ENCODE assay signal across 34 cellular contexts in genomic region chr4:152482211-152482610, GRCh38.
"Had no signal": no experiment of that assay in that cellular context is flagged by ENCODE, and none has a peak within 500 bp of the region (broad histone marks: within the 10 kb centered on the region; RNA-seq: fewer than 3 reads in every experiment).

No MANE protein-coding gene starts in this region.

- DNase-seq: activated CD4-positive, alpha-beta T cell treated with anti-CD3 and anti-CD28 coated beads, Interleukin-2, amount 10 ng/mL, durations not matched to agents 24 days and 14 days; activated CD4-positive, alpha-beta T cell treated with anti-CD3 and anti-CD28 coated beads, Interleukin-2, amount 50 U/mL, for 4 hours; activated CD8-positive, alpha-beta T cell treated with anti-CD3 and anti-CD28 coated beads for 36 hours; activated effector memory CD4-positive, alpha-beta T cell treated with anti-CD3 and anti-CD28 coated beads, Interleukin-2, amount 50 U/mL, for 16 hours; activated naive CD4-positive, alpha-beta T cell; activated naive CD4-positive, alpha-beta T cell treated with anti-CD3 and anti-CD28 coated beads, Interleukin-2, amount 50 U/mL, for 16 hours; activated naive CD8-positive, alpha-beta T cell treated with anti-CD3 and anti-CD28 coated beads for 36 hours; activated T-cell treated with anti-CD3 and anti-CD28 coated beads, Interleukin-2, amount 50 U/mL, for 1 hour; activated T-cell treated with anti-CD3 and anti-CD28 coated beads, Interleukin-2, amount 50 U/mL, for 72 hours; amniotic stem cell; aorta; central memory CD4-positive, alpha-beta T cell; NCI-H1092 treated with DMSO at 0.1 percent for 48 hours; NCI-H1417; NCI-H146; NCI-H187; NCI-H2029 treated with DMSO at 0.1 percent for 48 hours; NCI-H2107; NCI-H2171; NCI-H2227 treated with DMSO at 0.1 percent for 48 hours; NCI-H446; NCI-H524; NCI-H69; NCI-H82; Peyer's patch; RPMI8226; SHP77 treated with DMSO at 0.1 percent for 48 hours; SK-N-SH had no signal

- ATAC-seq: activated CD8-positive, alpha-beta T cell treated with anti-CD3 and anti-CD28 coated beads for 36 hours; activated T-cell treated with anti-CD3 and anti-CD28 coated beads, Interleukin-2, amount 50 U/mL, for 72 hours; activated T-helper 17 cell treated with anti-CD3 and anti-CD28 coated beads, Interleukin-2, amount 50 U/mL, for 72 hours had no signal

- H3K27ac ChIP-seq: KMS-11, Peyer's patch, SJSA1 had no signal

- H3K36me3 ChIP-seq: Peyer's patch, SJSA1 had no signal

- H3K9me3 Mint-ChIP-seq: activated T-helper 17 cell treated with anti-CD3 and anti-CD28 coated beads, Interleukin-2, amount 50 U/mL, for 72 hours had no signal

- H3K4me2 ChIP-seq: KMS-11, SK-N-SH had no signal

- H3K4me3 ChIP-seq: Peyer's patch, SJSA1 had no signal

- FAIRE-seq: TTC549 had no signal

- H3K27me3 ChIP-seq: Peyer's patch, SJSA1 had no signal

- H3K4me3 Mint-ChIP-seq: activated CD4-positive, alpha-beta T cell treated with anti-CD3 and anti-CD28 coated beads, Interleukin-2, amount 10 ng/mL, durations not matched to agents 24 days and 14 days; activated CD8-positive, alpha-beta T cell treated with anti-CD3 and anti-CD28 coated beads for 36 hours; activated naive CD8-positive, alpha-beta T cell treated with anti-CD3 and anti-CD28 coated beads for 36 hours; activated T-cell treated with anti-CD3 and anti-CD28 coated beads, Interleukin-2, amount 50 U/mL, for 72 hours; activated T-helper 17 cell treated with anti-CD3 and anti-CD28 coated beads, Interleukin-2, amount 50 U/mL, for 72 hours; T-helper 1 cell treated with Interleukin-12 subunit alpha and Interleukin-12 subunit beta and Interleukin-4 antibody, amounts not matched to agents 30 μg/mL and 1 μg/mL, for 36 hours; T-helper 2 cell treated with Interferon-gamma antibody and Interleukin-4, amounts not matched to agents 5 μg/mL and 100 μg/mL, for 36 hours had no signal

- H3K27me3 Mint-ChIP-seq: activated CD4-positive, alpha-beta T cell treated with anti-CD3 and anti-CD28 coated beads, Interleukin-2, amount 10 ng/mL, durations not matched to agents 24 days and 14 days; activated CD8-positive, alpha-beta T cell treated with anti-CD3 and anti-CD28 coated beads for 36 hours; activated naive CD8-positive, alpha-beta T cell treated with anti-CD3 and anti-CD28 coated beads for 36 hours; activated T-helper 17 cell treated with anti-CD3 and anti-CD28 coated beads, Interleukin-2, amount 50 U/mL, for 72 hours had no signal

- H3K9ac ChIP-seq: KMS-11, SK-N-SH had no signal

- H3K27ac Mint-ChIP-seq: activated CD4-positive, alpha-beta T cell treated with anti-CD3 and anti-CD28 coated beads, Interleukin-2, amount 10 ng/mL, durations not matched to agents 24 days and 14 days; activated CD8-positive, alpha-beta T cell treated with anti-CD3 and anti-CD28 coated beads for 36 hours; activated naive CD8-positive, alpha-beta T cell treated with anti-CD3 and anti-CD28 coated beads for 36 hours; activated T-cell treated with anti-CD3 and anti-CD28 coated beads, Interleukin-2, amount 50 U/mL, for 72 hours; activated T-helper 17 cell treated with anti-CD3 and anti-CD28 coated beads, Interleukin-2, amount 50 U/mL, for 72 hours; T-helper 1 cell treated with Interleukin-12 subunit alpha and Interleukin-12 subunit beta and Interleukin-4 antibody, amounts not matched to agents 30 μg/mL and 1 μg/mL, for 36 hours; T-helper 2 cell treated with Interferon-gamma antibody and Interleukin-4, amounts not matched to agents 5 μg/mL and 100 μg/mL, for 36 hours had no signal

- H3K9me3 ChIP-seq: Peyer's patch, SJSA1, SK-N-SH had no signal
